8 cellular contexts compared by ENCODE assay signal in genomic region chr17:17693253-17693954, GRCh38. TPM values are rescaled to one million over a fixed set of nuclear protein-coding genes. Genes with fewer than 3 reads are reported as not detected.
DNase-seq lines count a peak whose midpoint lies in the region; ATAC-seq and TF ChIP-seq lines count a peak whose summit lies in the region.

No MANE protein-coding gene starts in this region.

- H3K9me3 ChIP-seq in Karpas-422 (ENCODE audit: low read length) (no peaks in the 10 kb centered on the region), SK-N-SH (no peaks in the 10 kb centered on the region), esophagus muscularis mucosa (no peaks in the 10 kb centered on the region), neural cell (ENCODE audit: low read length) (no peaks in the 10 kb centered on the region)

- CTCF ChIA-PET in SK-N-SH (lab: Yijun Ruan, JAX), result interaction anchor here (0.6 to 5.7 kb wide), 7 partner anchors 12 to 196 kb away, joined by 3 to 35 read pairs (median 3); partner anchors contain the start of gene RAI1

- H3K4me3 ChIP-seq in Karpas-422 (ENCODE audit: low read length) (peak overlapping the region; percentile 93; the same call in 1 of the 2 replicates), SK-N-SH (ENCODE audit: low read depth in 2 of 2, low read length in 1 of 2) (peak overlapping the region in 1 of 2 experiments; percentile 68; a peak in 1 of 4 replicates), esophagus muscularis mucosa (peak overlapping the region; percentile 64 to 86 (median 67)), neural cell (ENCODE audit: low read length) (peak overlapping the region; percentile 68)

- TF ChIP-seq POLR2A in esophagus muscularis mucosa (IDR thresholded peaks at IDR 0.05; ENCODE audit: low read depth), result no peak

- peak overlapping the region; percentile 93 for H3K9ac ChIP-seq in Karpas-422 (ENCODE audit: low read length)
- peak overlapping the region; percentile 93 for H3K9ac ChIP-seq in SK-N-SH
- H3K9ac ChIP-seq in neural cell (ENCODE audit: low read length), result peak overlapping the region; percentile 91

- no peak for ATAC-seq in GM21367 (IDR thresholded peaks at IDR 0.05; ENCODE audit: unreplicated experiment)

- H3K27me3 ChIP-seq in Karpas-422 (ENCODE audit: low read length), result no peaks in the 10 kb centered on the region
- H3K27me3 ChIP-seq in SK-N-SH (ENCODE audit: insufficient read depth), result no peaks in the 10 kb centered on the region
- no peaks in the 10 kb centered on the region for H3K27me3 ChIP-seq in esophagus muscularis mucosa
- H3K27me3 ChIP-seq in neural cell (ENCODE audit: insufficient read depth, low read depth, low read length), result no peaks in the 10 kb centered on the region

- H3F3A ChIP-seq in SK-N-SH (replicated peaks; ENCODE audit: insufficient read depth), result peaks cover 15% of the 10 kb centered on the region
- H3F3A ChIP-seq in neural cell (ENCODE audit: insufficient read depth, low read length, poor library complexity, severe bottlenecking), result peaks cover 4% of the 10 kb centered on the region

- H3K9me2 ChIP-seq in Karpas-422 (replicated peaks; ENCODE audit: insufficient read depth, low read length) (no peaks in the 10 kb centered on the region), SK-N-SH (no peaks in the 10 kb centered on the region), neural cell (ENCODE audit: insufficient read depth, low read length) (no peaks in the 10 kb centered on the region)

- intact Hi-C loops in esophagus muscularis mucosa (cut with DNase I), result no loop called here

- no peaks in the 10 kb centered on the region for H3K36me3 ChIP-seq in Karpas-422 (ENCODE audit: insufficient read depth, low read length)
- no peaks in the 10 kb centered on the region for H3K36me3 ChIP-seq in SK-N-SH (replicated peaks in 1 of 2; ENCODE audit: control insufficient read depth in 1 of 2, insufficient read depth in 2 of 2, low read length in 1 of 2)
- no peaks in the 10 kb centered on the region for H3K36me3 ChIP-seq in esophagus muscularis mucosa
- H3K36me3 ChIP-seq in neural cell (ENCODE audit: insufficient read depth, low read length), result no peaks in the 10 kb centered on the region

- in situ Hi-C loops in Caki2 (cut with HindIII; ENCODE audit: low pct_unique_long_range_greater_than_20kb, low sequenced_read_pairs), result no loop called here

- 37% methylated on average over 8 of the region's 18 CpGs for WGBS in SK-N-SH (ENCODE audit: low lambda C conversion rate)
- WGBS in esophagus muscularis mucosa, result 18% methylated on average over 15 of the region's 18 CpGs

- peak; percentile 37 for DNase-seq in Caki2 (ENCODE audit: low read depth)
- DNase-seq in Karpas-422, result no peak
- DNase-seq in SK-N-SH, result peak; percentile 78
- no peak for DNase-seq in esophagus muscularis mucosa (ENCODE audit: extremely low spot score)
- DNase-seq in cerebellar nuclear complex (lab: John Stamatoyannopoulos, UW), result no peak
- DNase-seq in MV-4-11 (lab: John Stamatoyannopoulos, UW), result no peak

- H3K27ac ChIP-seq in Karpas-422 (ENCODE audit: low read length), result peak overlapping the region; percentile 98
- peak overlapping the region; percentile 95 to 99 for H3K27ac ChIP-seq in SK-N-SH (ENCODE audit: low read depth in 2 of 2, low read length in 1 of 2)
- peak overlapping the region; percentile 95 to 99 (median 97) for H3K27ac ChIP-seq in esophagus muscularis mucosa (replicated peaks in 1 of 4)
- peak overlapping the region; percentile 92 for H3K27ac ChIP-seq in neural cell (ENCODE audit: low read length)

- POLR2A ChIA-PET in SK-N-SH (lab: Yijun Ruan, JAX), result interaction anchor here (0.6 to 2.0 kb wide), 11 partner anchors 8 to 144 kb away, joined by 3 to 11 read pairs (median 5); partner anchors contain the start of gene SREBF1

- H3K4me1 ChIP-seq in Karpas-422 (ENCODE audit: low read length), result peaks cover 90% of the 10 kb centered on the region
- H3K4me1 ChIP-seq in SK-N-SH (ENCODE audit: control insufficient read depth in 1 of 2, insufficient read depth in 2 of 2, low read depth in 1 of 2, low read length in 1 of 2), result peaks cover 55 to 74% of the 10 kb centered on the region in 2 experiments
- H3K4me1 ChIP-seq in esophagus muscularis mucosa, result peaks cover 74 to 90% (median 84%) of the 10 kb centered on the region in 4 donors

- H4K20me1 ChIP-seq in Karpas-422 (ENCODE audit: insufficient read depth, low read depth, low read length) (peaks cover 10% of the 10 kb centered on the region; the same call in 1 of the 2 replicates), SK-N-SH (ENCODE audit: insufficient read depth) (peaks cover 28% of the 10 kb centered on the region), neural cell (ENCODE audit: insufficient read depth) (no peaks in the 10 kb centered on the region)

- TF ChIP-seq CTCF in SK-N-SH (IDR thresholded peaks at IDR 0.05) (no peak), esophagus muscularis mucosa (IDR thresholded peaks at IDR 0.05) (no peak), neural cell (IDR thresholded peaks at IDR 0.05; ENCODE audit: poor library complexity, severe bottlenecking) (no peak)

- H2AFZ ChIP-seq in Karpas-422 (ENCODE audit: low read length) (no peak overlapping the region), SK-N-SH (ENCODE audit: low read depth) (no peak overlapping the region), neural cell (ENCODE audit: low read depth, low read length) (no peak overlapping the region)

- H3K4me2 ChIP-seq in Karpas-422 (ENCODE audit: low read depth, low read length, poor library complexity, severe bottlenecking), result peak overlapping the region; percentile 96
- H3K4me2 ChIP-seq in SK-N-SH, result peak overlapping the region; percentile 81
- peak overlapping the region; percentile 13 for H3K4me2 ChIP-seq in neural cell (ENCODE audit: low read length)

- H3K79me2 ChIP-seq in Karpas-422 (ENCODE audit: low read length) (peaks cover 94% of the 10 kb centered on the region), SK-N-SH (ENCODE audit: insufficient read depth) (peaks cover 96% of the 10 kb centered on the region), neural cell (replicated peaks; ENCODE audit: insufficient read depth, low read length) (peaks cover 85% of the 10 kb centered on the region)

- TF ChIP-seq EP300 in SK-N-SH (IDR thresholded peaks at IDR 0.05; ENCODE audit: borderline replicate concordance in 1 of 2, low read depth in 1 of 2, low read length in 1 of 2) (peak in 1 of 2 experiments; percentile 21; a peak in 1 of 4 replicates), esophagus muscularis mucosa (IDR thresholded peaks at IDR 0.05) (no peak), neural cell (conservative IDR thresholded peaks at IDR 0.05; ENCODE audit: poor library complexity, severe bottlenecking) (peak; percentile 30)

- TF ChIP-seq RAD21 in SK-N-SH (IDR thresholded peaks at IDR 0.05; ENCODE audit: low read length) (no peak; the same call in 1 of the 2 replicates), neural cell (conservative IDR thresholded peaks at IDR 0.05) (no peak)

TF ChIP-seq in neural cell, 6 proteins besides CTCF, POLR2A, EP300 and RAD21:
- no peak for TF ChIP-seq EZH2 (IDR thresholded peaks at IDR 0.05; ENCODE audit: borderline replicate concordance, insufficient read depth, low read length, poor library complexity, severe bottlenecking)
- TF ChIP-seq SMC3 (conservative IDR thresholded peaks at IDR 0.05; ENCODE audit: poor library complexity), result peak; percentile 42
- peak; percentile 35 for TF ChIP-seq REST (IDR thresholded peaks at IDR 0.05; ENCODE audit: borderline replicate concordance)
- TF ChIP-seq POLR2AphosphoS5 (IDR thresholded peaks at IDR 0.05), result peak; percentile 73

RNA-seq across cellular contexts. Expression of gene RAI1, which starts 12.1 kb away (rescaled TPM):
- total RNA-seq in Caki2 (2014; rRNA removed; shearing (Covaris generic); ENCODE audit: low replicate concordance), result 7.6 and 14.8 TPM in 2 replicates
- total RNA-seq in Karpas-422 (2014; rRNA removed; shearing (Covaris generic); ENCODE audit: low replicate concordance), result 18.2 and 35.1 TPM in 2 replicates
- polyA plus RNA-seq in SK-N-SH (2012; rRNA removed) (2.6 and 4.7 TPM in 2 replicates), neural cell (16.9 and 21.0 TPM in 2 replicates)
- polyA plus RNA-seq in SK-N-SH (2012; cell fraction: cytosol; rRNA removed), result 3.4 and 3.9 TPM in 2 replicates
- polyA plus RNA-seq in SK-N-SH (2012; cell fraction: nucleus; rRNA removed), result 16.7 and 20.0 TPM in 2 replicates
- total RNA-seq in esophagus muscularis mucosa, result 10 to 100 TPM; 18.7 to 41.3 (median 28.3) TPM
- polyA minus RNA-seq in neural cell, result 54.1 and 59.6 TPM in 2 replicates

Comparison
In these comparisons a context has a peak if more than half of its experiments do, and no peak if none do; other contexts are left out.
1. DNase-seq: peak in Caki2 (single experiment) and SK-N-SH (single experiment); none in Karpas-422 (single experiment), esophagus muscularis mucosa (single experiment), cerebellar nuclear complex (0 of 2) and MV-4-11 (single experiment).
2. H3K4me2 ChIP-seq: peak in every context shown above with its lines; median percentile 96 in Karpas-422; 81 in SK-N-SH; 13 in neural cell.
3. Peak in every context shown above with its lines, with median percentiles within 50 percentile points of each other: H3K27ac ChIP-seq and H3K9ac ChIP-seq.